ENCODE assay signal across 23 cellular contexts in the genomic region with DNA sequence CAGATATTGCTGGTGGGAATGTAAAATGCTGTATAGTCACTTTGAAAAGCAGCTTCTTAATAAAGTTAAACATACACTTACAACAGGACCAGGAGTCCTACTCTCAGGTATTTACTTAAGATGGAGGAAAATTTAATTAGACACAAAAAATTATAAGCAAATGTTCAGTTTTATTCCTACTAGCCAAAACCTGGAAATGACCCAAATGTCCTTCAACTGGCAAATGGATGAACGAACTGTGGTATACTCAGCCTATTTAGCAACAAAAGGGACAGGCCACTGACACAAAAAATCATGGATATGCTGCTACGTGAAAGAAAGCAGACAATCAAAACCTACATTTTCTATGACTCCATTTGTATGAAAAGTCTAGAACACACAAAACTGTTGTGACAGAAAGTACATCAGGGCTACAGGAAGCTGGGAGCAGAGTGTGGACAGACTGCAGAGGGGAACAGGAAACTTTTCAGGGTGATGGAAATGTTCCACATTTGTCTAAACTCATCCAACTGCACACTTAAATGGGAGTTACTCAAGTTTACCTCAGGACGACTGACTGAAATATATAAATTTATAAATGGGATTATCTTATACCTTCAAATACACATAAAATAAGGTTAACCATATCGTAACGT. TPM values are rescaled to one million over a fixed set of nuclear protein-coding genes. Genes with fewer than 3 reads are reported as not detected.
DNase-seq lines count a peak whose midpoint lies in the region; FAIRE-seq and TF ChIP-seq lines count a peak whose summit lies in the region.
"Had no signal": no experiment of that assay in that cellular context is flagged by ENCODE, and none has a peak within 500 bp of the region (broad histone marks: within the 10 kb centered on the region; RNA-seq: fewer than 3 reads in every experiment).

No MANE protein-coding gene starts in this region.

- CTCF ChIA-PET in endothelial cell of umbilical vein (lab: Charles Lee) = interaction anchor here (1.0 kb wide), 1 partner anchor 16 kb away, joined by 3 read pairs; no protein-coding TSS in a partner anchor

- H3K9me3 ChIP-seq in BLaER1 = peaks cover 18% of the 10 kb centered on the region
- no peaks in the 10 kb centered on the region for H3K9me3 ChIP-seq in endothelial cell of umbilical vein (replicated peaks; ENCODE audit: control insufficient read depth, insufficient read depth, low read length)
- H3K9me3 ChIP-seq in BE2C = no peaks in the 10 kb centered on the region
- H3K9me3 ChIP-seq: adrenal gland, lower lobe of right lung, pancreas had no signal

- dilution Hi-C loops in endothelial cell of umbilical vein (cut with MboI; ENCODE audit: extremely low pct_ligation_motif_present, low sequenced_read_pairs) = no loop called here

- H3K36me3 ChIP-seq in BLaER1 = peaks cover 47% of the 10 kb centered on the region
- no peaks in the 10 kb centered on the region for H3K36me3 ChIP-seq in endothelial cell of umbilical vein (ENCODE audit: control insufficient read depth in 2 of 2, extremely low read depth in 1 of 2, insufficient read depth in 2 of 2, low read length in 2 of 2)
- no peaks in the 10 kb centered on the region for H3K36me3 ChIP-seq in BE2C
- H3K36me3 ChIP-seq: adrenal gland, brain microvascular endothelial cell, pancreas had no signal

- H3K27me3 ChIP-seq in BLaER1 (no peaks in the 10 kb centered on the region), endothelial cell of umbilical vein (ENCODE audit: control insufficient read depth in 2 of 2, insufficient read depth in 2 of 2, low read length in 2 of 2) (no peaks in the 10 kb centered on the region), BE2C (no peaks in the 10 kb centered on the region)
- H3K27me3 ChIP-seq: adrenal gland, brain microvascular endothelial cell, heart left ventricle, pancreas, SJCRH30, spleen had no signal

- intact Hi-C loops in endothelial cell of umbilical vein (cut with micrococcal nuclease) = no loop called here

- TF ChIP-seq POLR2A in endothelial cell of umbilical vein (IDR thresholded peaks at IDR 0.05; ENCODE audit: low read depth, low read length) = no peak

- H3K4me1 ChIP-seq in BLaER1 = peaks cover 34% of the 10 kb centered on the region
- no peaks in the 10 kb centered on the region for H3K4me1 ChIP-seq in endothelial cell of umbilical vein (ENCODE audit: control insufficient read depth, extremely low read depth, insufficient read depth, low read length)
- H3K4me1 ChIP-seq in BE2C = no peaks in the 10 kb centered on the region; the same call in 1 of the 2 replicates
- H3K4me1 ChIP-seq: adrenal gland, lower lobe of right lung, SJCRH30 had no signal

- no peak overlapping the region for H3K9ac ChIP-seq in BLaER1
- H3K9ac ChIP-seq in endothelial cell of umbilical vein (replicated peaks; ENCODE audit: extremely low read depth, insufficient read depth, low read length) = no peak overlapping the region

- in situ Hi-C loops in G401 (cut with HindIII; ENCODE audit: low sequenced_read_pairs) = no loop called here

- FAIRE-seq in endothelial cell of umbilical vein (lab: Jason Lieb, UNC) = no peak

- no peak overlapping the region for H2AFZ ChIP-seq in endothelial cell of umbilical vein (ENCODE audit: low read depth, low read length)

- H3K27ac ChIP-seq in BLaER1 (0 out of 2 replicates have a peak overlapping the region, but pooled peaks have one; percentile 5), VCaP (peak overlapping the region; percentile 17; the same call in 1 of the 2 replicates), endothelial cell of umbilical vein (ENCODE audit: insufficient read depth, low read depth, low read length) (no peak overlapping the region)
- H3K27ac ChIP-seq: adrenal gland, brain microvascular endothelial cell, lower lobe of right lung, pancreas, SJCRH30 had no signal

- DNase-seq in G401 (ENCODE audit: low spot score) (peak; percentile 73), endothelial cell of umbilical vein (ENCODE audit: low read depth, low spot score) (peak; percentile 8), medulla oblongata (ENCODE audit: extremely low spot score) (no peak), amniotic stem cell (lab: John Stamatoyannopoulos, UW) (no peak), BE2C (no peak)
- DNase-seq: activated CD8-positive, alpha-beta memory T cell treated with anti-CD3 and anti-CD28 coated beads for 24 hours; activated gamma-delta T cell treated with Interleukin-2 at 50 U/mL for 16 hours; adrenal gland; brain microvascular endothelial cell; effector CD8-positive, alpha-beta T cell; EL; heart left ventricle; lower lobe of right lung; NCI-H1092; NCI-H1930; nephron progenitor cell; pancreas; retina; SJCRH30; spleen; substantia nigra had no signal

- peak overlapping the region; percentile 38 for H3K4me2 ChIP-seq in BLaER1
- no peak overlapping the region for H3K4me2 ChIP-seq in endothelial cell of umbilical vein (ENCODE audit: insufficient read depth, low read length)

- H3K9me1 ChIP-seq in endothelial cell of umbilical vein (replicated peaks; ENCODE audit: control insufficient read depth, extremely low read depth, insufficient read depth, low read length) = no peaks in the 10 kb centered on the region

- POLR2A ChIA-PET in endothelial cell of umbilical vein (lab: Charles Lee) = no interaction called here

- BruUV-seq in endothelial cell of umbilical vein (replicated peaks; lab: Mats Ljungman, UMichigan) = no TSS peak

- H4K20me1 ChIP-seq in BLaER1 = no peaks in the 10 kb centered on the region
- H4K20me1 ChIP-seq in endothelial cell of umbilical vein (replicated peaks; ENCODE audit: control insufficient read depth, extremely low read depth, insufficient read depth, low read length) = no peaks in the 10 kb centered on the region

- H3K4me3 ChIP-seq in BLaER1 (no peak overlapping the region), endothelial cell of umbilical vein (replicated peaks in 1 of 3; ENCODE audit: insufficient read depth in 1 of 3, low read depth in 1 of 3, low read length in 3 of 3) (no peak overlapping the region), BE2C (ENCODE audit: low read depth, low read length) (no peak overlapping the region)
- H3K4me3 ChIP-seq: adrenal gland, heart left ventricle, lower lobe of right lung, pancreas, SJCRH30, spleen had no signal

- H3K79me2 ChIP-seq in endothelial cell of umbilical vein (ENCODE audit: control insufficient read depth, insufficient read depth, low read length) = no peaks in the 10 kb centered on the region

- TF ChIP-seq CTCF in VCaP (conservative IDR thresholded peaks at IDR 0.05) (no peak), endothelial cell of umbilical vein (IDR thresholded peaks at IDR 0.05; ENCODE audit: extremely low read depth in 1 of 2, insufficient read depth in 1 of 2, low read depth in 1 of 2, low read length in 2 of 2) (no peak), BE2C (IDR thresholded peaks at IDR 0.05; ENCODE audit: low read depth, low read length) (no peak)

TF ChIP-seq in endothelial cell of umbilical vein, 7 proteins besides CTCF, POLR2A, EP300 and RAD21:
- TF ChIP-seq GATA2 (IDR thresholded peaks at IDR 0.05; ENCODE audit: insufficient read depth, insufficient read length, low read depth, low read length) = no peak
- no peak for TF ChIP-seq EZH2 (IDR thresholded peaks at IDR 0.05; ENCODE audit: borderline replicate concordance, low read depth, low read length, severe bottlenecking)
- TF ChIP-seq POLR2AphosphoS5 (IDR thresholded peaks at IDR 0.05; ENCODE audit: insufficient read depth, low read depth, low read length) = no peak
- TF ChIP-seq JUN (IDR thresholded peaks at IDR 0.05; ENCODE audit: borderline replicate concordance, insufficient read depth, insufficient read length, low read depth) = no peak
- no peak for TF ChIP-seq MYC (IDR thresholded peaks at IDR 0.05; ENCODE audit: low read depth, low read length)
- no peak for TF ChIP-seq MAX (IDR thresholded peaks at IDR 0.05; ENCODE audit: insufficient read depth, insufficient read length)
- no peak for TF ChIP-seq FOS (IDR thresholded peaks at IDR 0.05; ENCODE audit: borderline replicate concordance, insufficient read depth, low read length)

RNA-seq across cellular contexts. Expression of gene MNT, which starts 49.3 kb away (rescaled TPM):
- 2.4 and 3.2 TPM in 2 replicates for total RNA-seq in G401 (2014; rRNA removed; shearing (Covaris generic))
- total RNA-seq in endothelial cell of umbilical vein = 21.6 TPM in 2 replicates
- 4.1 and 6.6 TPM in 2 replicates for polyA plus RNA-seq in endothelial cell of umbilical vein
- 3.1 and 3.8 TPM in 2 replicates for polyA plus RNA-seq in endothelial cell of umbilical vein (2011; cell fraction: cytosol; rRNA removed)
- polyA plus RNA-seq in endothelial cell of umbilical vein (2011; cell fraction: nucleus; rRNA removed) = 16.3 and 21.0 TPM in 2 replicates
- polyA plus RNA-seq in endothelial cell of umbilical vein (2012) = 8.5 and 13.1 TPM in 2 replicates
- 5.5 and 8.6 TPM in 2 replicates for polyA minus RNA-seq in endothelial cell of umbilical vein
- 7.8 TPM for polyA minus RNA-seq in endothelial cell of umbilical vein (2011; cell fraction: cytosol; rRNA and poly(A)+ RNA removed)
- polyA minus RNA-seq in endothelial cell of umbilical vein (2011; cell fraction: nucleus; rRNA and poly(A)+ RNA removed) = 7.6 and 17.2 TPM in 2 replicates
- polyA plus RNA-seq in BE2C (2012; ENCODE audit: insufficient read depth, insufficient read length, low read depth) = 22.8 TPM

Comparison
In these comparisons a context has a peak if more than half of its experiments do, and no peak if none do; other contexts are left out.
1. DNase-seq: peak in G401 (single experiment) and endothelial cell of umbilical vein (single experiment); none in medulla oblongata (single experiment), amniotic stem cell (single experiment) and BE2C (single experiment).